ENCODE assay signal across 1 cellular context in genomic region chr2:86069783-86070339, GRCh38.
TF ChIP-seq lines count a peak whose summit lies in the region.

No MANE protein-coding gene starts in this region.

TF ChIP-seq in GM23338, 12 proteins besides CTCF, POLR2A, EP300 and RAD21 (continued from another document):
- TF ChIP-seq REST (IDR thresholded peaks at IDR 0.05; ENCODE audit: unreplicated experiment) (no peak), EZH2phosphoT487 (IDR thresholded peaks at IDR 0.05; ENCODE audit: unreplicated experiment) (no peak), EZH2 (IDR thresholded peaks at IDR 0.05; ENCODE audit: low read depth, unreplicated experiment) (no peak)
